ENCODE assay signal across 8 cellular contexts in genomic region chr7:92447239-92448184, GRCh38. TPM values are rescaled to one million over a fixed set of nuclear protein-coding genes. Genes with fewer than 3 reads are reported as not detected.
A peak's percentile ranks its signal among the peaks of the same experiment; 100 is the strongest.
DNase-seq lines count a peak whose midpoint lies in the region; ATAC-seq, FAIRE-seq and TF ChIP-seq lines count a peak whose summit lies in the region.

GATAD1 (plus strand) TSS chr7:92447482; CDS start chr7:92447730, 248 bp downstream.

- H3K9me3 Mint-ChIP-seq in mesothelial cell of epicardium, result peaks cover 4% of the 10 kb centered on the region

- H3K27ac Mint-ChIP-seq in mesothelial cell of epicardium, result peak within 1 kb of the TSS; percentile 90

- H3K36me3 ChIP-seq in HUES6 (ENCODE audit: control insufficient read depth, insufficient read depth, low read length), result peaks cover 29% of the 10 kb centered on the region
- H3K36me3 ChIP-seq in OCI-LY1 (ENCODE audit: insufficient read depth, low read length), result peaks cover 27% of the 10 kb centered on the region; the same call in 1 of the 2 replicates

- peaks cover 11% of the 10 kb centered on the region for H3K4me1 Mint-ChIP-seq in mesothelial cell of epicardium

- peak; percentile 75 for FAIRE-seq in endometrium (lab: Jason Lieb, UNC)

- H4K20me1 ChIP-seq in OCI-LY1 (ENCODE audit: insufficient read depth, low read length), result no peaks in the 10 kb centered on the region

- peak within 1 kb of the TSS; percentile 95 for H3K9ac ChIP-seq in HUES6 (ENCODE audit: low read length)
- peak within 1 kb of the TSS; percentile 92 for H3K9ac ChIP-seq in OCI-LY1 (ENCODE audit: low read length)

- no peaks in the 10 kb centered on the region for H3K27me3 Mint-ChIP-seq in mesothelial cell of epicardium (ENCODE audit: low read depth)

- H3K4me1 ChIP-seq in HUES6 (ENCODE audit: control insufficient read depth, insufficient read depth, low read length), result peaks cover 2% of the 10 kb centered on the region; the same call in 1 of the 2 replicates
- peaks cover 15% of the 10 kb centered on the region for H3K4me1 ChIP-seq in OCI-LY1 (ENCODE audit: insufficient read depth, low read length, severe bottlenecking)

- TF ChIP-seq CTCF in OCI-LY1 (IDR thresholded peaks at IDR 0.05; ENCODE audit: low read length), result peak; percentile 96
- peak; percentile 92 for TF ChIP-seq CTCF in mesothelial cell of epicardium (IDR thresholded peaks at IDR 0.05; ENCODE audit: unreplicated experiment)

- H3K36me3 Mint-ChIP-seq in mesothelial cell of epicardium, result peaks cover 7% of the 10 kb centered on the region

- H3K27ac ChIP-seq in HUES6 (ENCODE audit: low read depth, low read length) (peak within 1 kb of the TSS; percentile 96), OCI-LY1 (ENCODE audit: low read depth, low read length, poor library complexity, severe bottlenecking) (peak within 1 kb of the TSS; percentile 64)

- ATAC-seq in GM21423 (IDR thresholded peaks at IDR 0.05; ENCODE audit: unreplicated experiment), result peak; percentile 93

- H3K27me3 ChIP-seq in HUES6 (ENCODE audit: control insufficient read depth, insufficient read depth, low read length), result no peaks in the 10 kb centered on the region
- H3K27me3 ChIP-seq in OCI-LY1 (ENCODE audit: insufficient read depth, low read length), result no peaks in the 10 kb centered on the region

- H3K9me2 ChIP-seq in OCI-LY1 (ENCODE audit: low read depth, low read length), result no peaks in the 10 kb centered on the region

- H3K4me2 ChIP-seq in OCI-LY1 (ENCODE audit: low read length), result peak within 1 kb of the TSS; percentile 70

- H3K9me3 ChIP-seq in HUES6 (ENCODE audit: control insufficient read depth, insufficient read depth, low read depth, low read length) (peaks cover under 1% of the 10 kb centered on the region; the same call in 1 of the 2 replicates), OCI-LY1 (ENCODE audit: low read length) (no peaks in the 10 kb centered on the region)

- peak; percentile 85 for DNase-seq in DMS 273 treated with DMSO at 0.1 percent for 48 hours (lab: John Stamatoyannopoulos, UW)
- DNase-seq in activated CD8-positive, alpha-beta memory T cell treated with anti-CD3 and anti-CD28 coated beads, Interleukin-2, amount 50 U/mL, for 4 hours, result peak; percentile 75
- DNase-seq in mesothelial cell of epicardium (ENCODE audit: low spot score in 2 of 2, unreplicated experiment in 2 of 2), result peak; percentile 75 to 87
- peak; percentile 68 to 76 for DNase-seq in stimulated activated CD8-positive, alpha-beta memory T cell treated with anti-CD3 and anti-CD28 coated beads, Interleukin-15, amount 100 ng/mL, for 48 hours (ENCODE audit: low read depth in 2 of 2)

- H2AFZ ChIP-seq in OCI-LY1 (ENCODE audit: low read length), result peak within 1 kb of the TSS; percentile 84

- H3F3A ChIP-seq in OCI-LY1 (ENCODE audit: insufficient read depth, low read length), result peaks cover 6% of the 10 kb centered on the region; the same call in 1 of the 2 replicates

- peak within 1 kb of the TSS; percentile 77 for H3K4me3 Mint-ChIP-seq in mesothelial cell of epicardium

- no peaks in the 10 kb centered on the region for H3K79me2 ChIP-seq in OCI-LY1 (ENCODE audit: insufficient read depth, low read length)

- H3K4me3 ChIP-seq in HUES6 (ENCODE audit: low read depth, low read length) (peak within 1 kb of the TSS; percentile 83), OCI-LY1 (ENCODE audit: low read depth, low read length, poor library complexity, severe bottlenecking) (peak within 1 kb of the TSS; percentile 79)

RNA-seq across cellular contexts. Expression of gene GATAD1, which starts in this region (rescaled TPM):
- 53.2 to 54.7 TPM (median 53.6 TPM) in 3 replicates for total RNA-seq in mesothelial cell of epicardium

Comparison
In these comparisons a context has a peak if more than half of its experiments do, and no peak if none do; other contexts are left out.
1. Peak in every context shown above with its lines: DNase-seq, ATAC-seq, H3K4me3 ChIP-seq and H3K27ac ChIP-seq.